ENCODE assay signal across 8 cellular contexts in genomic region chr19:44954278-44954648, GRCh38. TPM values are rescaled to one million over a fixed set of nuclear protein-coding genes. Genes with fewer than 3 reads are reported as not detected.
DNase-seq lines count a peak whose midpoint lies in the region; ATAC-seq and TF ChIP-seq lines count a peak whose summit lies in the region.

No MANE protein-coding gene starts in this region.

- DNase-seq in left ventricle myocardium inferior, result no peak
- DNase-seq in cardiac septum (ENCODE audit: low spot score), result no peak
- no peak for DNase-seq in astrocyte of the spinal cord (ENCODE audit: low read depth, low spot score)
- DNase-seq in mesenchymal stem cell, result no peak
- no peak for DNase-seq in aorta
- no peak for DNase-seq in mucosa of gallbladder (ENCODE audit: low spot score)
- DNase-seq in DMS53 treated with DMSO at 0.1 percent for 48 hours (lab: John Stamatoyannopoulos, UW; ENCODE audit: unreplicated experiment), result no peak

- no peak overlapping the region for H2BK120ac ChIP-seq in mesenchymal stem cell (ENCODE audit: low read depth, low read length)

- H3K27ac ChIP-seq in left ventricle myocardium inferior (replicated peaks) (peak overlapping the region; percentile 99), mesenchymal stem cell (ENCODE audit: low read length, poor library complexity, severe bottlenecking) (peak overlapping the region; percentile 98), aorta (ENCODE audit: low read depth in 1 of 2, low read length in 2 of 2) (peak overlapping the region in 1 of 2 donors; percentile 94)

- no peak overlapping the region for H2BK12ac ChIP-seq in mesenchymal stem cell (ENCODE audit: low read length in 2 of 2)

- no peak overlapping the region for H3K14ac ChIP-seq in mesenchymal stem cell (ENCODE audit: low read length in 2 of 2)

- intact Hi-C loops in left ventricle myocardium inferior (cut with micrococcal nuclease) (loop anchor here (5.0 kb wide), 1 partner anchor 52 kb away; no protein-coding TSS in a partner anchor), cardiac septum (cut with DNase I) (loop anchor here (1.0 to 10.0 kb wide), 2 partner anchors 50 to 169 kb away; no protein-coding TSS in a partner anchor), aorta (cut with DNase I) (loop anchor here (5.0 kb wide), 2 partner anchors 48 to 52 kb away; partner anchors contain the start of gene RELB (in 1 of the 2))

- H4K8ac ChIP-seq in mesenchymal stem cell (ENCODE audit: low read length), result peak overlapping the region; percentile 99

- H4K91ac ChIP-seq in mesenchymal stem cell (ENCODE audit: low read length), result no peak overlapping the region

- H3K18ac ChIP-seq in mesenchymal stem cell (ENCODE audit: low read depth in 1 of 2, low read length in 2 of 2), result peak overlapping the region; percentile 79 to 97

- no peak overlapping the region for H2BK5ac ChIP-seq in mesenchymal stem cell (ENCODE audit: low read depth, low read length, poor library complexity, severe bottlenecking)

- ATAC-seq in aorta (ENCODE audit: low FRiP score) (no peak), GM19035 (IDR thresholded peaks at IDR 0.05; ENCODE audit: unreplicated experiment) (no peak)

- H3K4me3 ChIP-seq in left ventricle myocardium inferior (peak overlapping the region; percentile 95), astrocyte of the spinal cord (ENCODE audit: low read depth, low read length) (peak overlapping the region; percentile 87), mesenchymal stem cell (ENCODE audit: insufficient read depth in 1 of 2, low read depth in 1 of 2, low read length in 2 of 2) (peak overlapping the region; percentile 65 to 97), aorta (ENCODE audit: low read length in 2 of 2) (peak overlapping the region; percentile 69 to 80)

- H3K4ac ChIP-seq in mesenchymal stem cell (ENCODE audit: low read depth in 1 of 2, low read length in 2 of 2), result peak overlapping the region in 1 of 2 experiments; percentile 49

- peak overlapping the region; percentile 33 for H2AK5ac ChIP-seq in mesenchymal stem cell (ENCODE audit: low read length, severe bottlenecking)

- in situ Hi-C loops in astrocyte of the spinal cord (cut with HindIII; ENCODE audit: low sequenced_read_pairs), result no loop called here

- peaks cover 8% of the 10 kb centered on the region for H3K79me1 ChIP-seq in mesenchymal stem cell (replicated peaks; ENCODE audit: low read length, poor library complexity, severe bottlenecking)

- H3K36me3 ChIP-seq in left ventricle myocardium inferior (peaks cover 8% of the 10 kb centered on the region), mesenchymal stem cell (ENCODE audit: control insufficient read depth in 1 of 2, insufficient read depth in 2 of 2, low read depth in 1 of 2, low read length in 2 of 2) (peaks cover 8 to 18% of the 10 kb centered on the region in 2 experiments), aorta (ENCODE audit: control insufficient read depth in 1 of 2, insufficient read depth in 2 of 2, low read length in 1 of 2) (no peaks in the 10 kb centered on the region)

- peak overlapping the region; percentile 94 for H3K4me2 ChIP-seq in mesenchymal stem cell (ENCODE audit: low read length, poor library complexity, severe bottlenecking)

- H3K27me3 ChIP-seq in left ventricle myocardium inferior (ENCODE audit: low read depth) (no peaks in the 10 kb centered on the region), mesenchymal stem cell (ENCODE audit: control insufficient read depth in 1 of 2, insufficient read depth in 1 of 2, low read length in 2 of 2) (no peaks in the 10 kb centered on the region), aorta (ENCODE audit: control insufficient read depth in 1 of 2, insufficient read depth in 2 of 2, low read length in 1 of 2) (no peaks in the 10 kb centered on the region)

- TF ChIP-seq CTCF in left ventricle myocardium inferior (IDR thresholded peaks at IDR 0.05; ENCODE audit: borderline replicate concordance) (no peak), astrocyte of the spinal cord (IDR thresholded peaks at IDR 0.05; ENCODE audit: low read depth, low read length) (no peak)

- H3K9me3 ChIP-seq in left ventricle myocardium inferior (replicated peaks), result no peaks in the 10 kb centered on the region
- H3K9me3 ChIP-seq in mesenchymal stem cell (ENCODE audit: control insufficient read depth, low read length), result no peaks in the 10 kb centered on the region
- no peaks in the 10 kb centered on the region for H3K9me3 ChIP-seq in aorta (ENCODE audit: control insufficient read depth, low read length)

- peak overlapping the region; percentile 60 for H2AFZ ChIP-seq in mesenchymal stem cell (ENCODE audit: low read depth, low read length)

- no peak overlapping the region for H3K23ac ChIP-seq in mesenchymal stem cell (ENCODE audit: low read length in 2 of 2)

- peak overlapping the region; percentile 94 for H3K9ac ChIP-seq in mesenchymal stem cell (ENCODE audit: low read length)

- peaks cover 68% of the 10 kb centered on the region for H3K4me1 ChIP-seq in left ventricle myocardium inferior
- peaks cover 16% of the 10 kb centered on the region for H3K4me1 ChIP-seq in mesenchymal stem cell (ENCODE audit: control insufficient read depth, insufficient read depth, low read depth, low read length)
- H3K4me1 ChIP-seq in aorta (ENCODE audit: control insufficient read depth in 1 of 2, insufficient read depth in 2 of 2, low read length in 2 of 2), result no peaks in the 10 kb centered on the region

- H2BK15ac ChIP-seq in mesenchymal stem cell (ENCODE audit: low read depth, poor library complexity, severe bottlenecking), result no peak overlapping the region

- WGBS in mesenchymal stem cell, result 33% methylated on average over 6 of the region's 13 CpGs
- 27 to 43% methylated on average over 13 of the region's 13 CpGs for WGBS in aorta, 2 donors

RNA-seq across cellular contexts. Expression of gene CLPTM1, which starts 0.9 kb away (rescaled TPM):
- total RNA-seq in left ventricle myocardium inferior (89.3 TPM), cardiac septum (87.4 TPM), aorta (10 to 100 TPM; 70.6 to 72.5 TPM), mucosa of gallbladder (149 TPM)
- polyA plus RNA-seq in mesenchymal stem cell (2013, experiment 1 of 2), result 97.6 TPM
- 93.9 TPM for polyA plus RNA-seq in mesenchymal stem cell (2013, experiment 2 of 2)
- 10 to 100 TPM; 25.7 to 81.4 TPM for polyA plus RNA-seq in aorta

RNA-seq across cellular contexts. Expression of gene APOC2, which starts 8.4 kb away (rescaled TPM):
- total RNA-seq in left ventricle myocardium inferior, result not detected
- not detected for total RNA-seq in cardiac septum
- polyA plus RNA-seq in mesenchymal stem cell (2013, experiment 1 of 2), result not detected
- polyA plus RNA-seq in mesenchymal stem cell (2013, experiment 2 of 2), result not detected
- 1 to 10 TPM; 1.2 to 1.5 TPM for total RNA-seq in aorta
- 10 to 100 TPM in 1 of 2 donors, not detected in 1; 18.8 TPM for polyA plus RNA-seq in aorta
- total RNA-seq in mucosa of gallbladder, result 24.8 TPM

RNA-seq across cellular contexts. Expression of gene APOC4, which starts 12.2 kb away (rescaled TPM):
- total RNA-seq in left ventricle myocardium inferior (not detected), cardiac septum (not detected), aorta (not detected), mucosa of gallbladder (not detected)
- polyA plus RNA-seq in mesenchymal stem cell (2013, experiment 1 of 2), result not detected
- polyA plus RNA-seq in mesenchymal stem cell (2013, experiment 2 of 2), result not detected
- not detected for polyA plus RNA-seq in aorta

RNA-seq across cellular contexts. Expression of gene APOC1, which starts 39.9 kb away (rescaled TPM):
- total RNA-seq in left ventricle myocardium inferior, result 0.85 TPM
- total RNA-seq in cardiac septum, result 7.3 TPM
- 87.8 TPM for polyA plus RNA-seq in mesenchymal stem cell (2013, experiment 1 of 2)
- 82.3 TPM for polyA plus RNA-seq in mesenchymal stem cell (2013, experiment 2 of 2)
- 10 to 100 TPM; 14.8 to 22.2 TPM for total RNA-seq in aorta
- polyA plus RNA-seq in aorta, result 100 to 1,000 TPM in 1 of 2 donors, 1 to 10 TPM in 1; 7.4 to 127 TPM
- total RNA-seq in mucosa of gallbladder, result 103 TPM

RNA-seq across cellular contexts. Expression of gene RELB, which starts 47.0 kb away (rescaled TPM):
- 4.0 TPM for total RNA-seq in left ventricle myocardium inferior
- 9.0 TPM for total RNA-seq in cardiac septum
- polyA plus RNA-seq in mesenchymal stem cell (2013, experiment 1 of 2), result 9.8 TPM
- polyA plus RNA-seq in mesenchymal stem cell (2013, experiment 2 of 2), result 9.6 TPM
- total RNA-seq in aorta, result 10 to 100 TPM; 20.2 to 30.0 TPM
- polyA plus RNA-seq in aorta, result 10 to 100 TPM in 1 of 2 donors, 1 to 10 TPM in 1; 7.0 to 10.6 TPM
- total RNA-seq in mucosa of gallbladder, result 12.2 TPM

Comparison
In these comparisons a context has a peak if more than half of its experiments do, and no peak if none do; other contexts are left out.
1. RNA of gene APOC2, which starts 8.4 kb away (total RNA-seq): 24.8 TPM in mucosa of gallbladder (single experiment); 1.2 to 1.5 TPM in aorta, not detected in left ventricle myocardium inferior (single experiment) and not detected in cardiac septum (single experiment); every median in the first group is over 10 times any median in the second.
2. Peak in every context shown above with its lines, with median percentiles within 50 percentile points of each other: H3K4me3 ChIP-seq.